ENCODE assay signal across 25 cellular contexts in the genomic region with DNA sequence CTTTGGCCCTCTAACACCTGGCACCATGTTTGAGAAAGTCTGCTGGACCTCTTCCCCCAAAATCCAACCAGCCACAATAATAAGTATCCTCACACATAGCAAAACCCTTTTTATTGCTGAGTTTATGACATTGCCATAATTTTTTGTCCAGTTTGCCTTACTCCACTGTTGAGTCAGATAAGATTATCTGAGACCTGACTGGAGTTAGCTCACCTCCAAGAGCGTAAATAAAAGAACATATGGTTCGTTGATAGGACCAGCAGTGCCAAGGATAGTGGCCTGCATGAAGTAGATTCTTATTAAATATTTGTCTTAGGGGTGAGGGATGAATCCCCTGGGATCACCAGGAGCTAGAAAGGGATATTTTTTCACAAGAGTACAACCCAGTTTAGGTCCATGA.
"Had no signal": no experiment of that assay in that cellular context is flagged by ENCODE, and none has a peak within 500 bp of the region (broad histone marks: within the 10 kb centered on the region; RNA-seq: fewer than 3 reads in every experiment).

No MANE protein-coding gene starts in this region.

- H3K27me3 ChIP-seq: left lung, ovary, right atrium auricular region, right lobe of liver, stomach, testis, thyroid gland, transverse colon, upper lobe of left lung had no signal

- H3K27ac ChIP-seq: left lung, lower lobe of right lung, ovary, right atrium auricular region, right lobe of liver, stomach, testis, thyroid gland, transverse colon, upper lobe of left lung had no signal

- H3K36me3 ChIP-seq: left lung, lower lobe of right lung, ovary, right atrium auricular region, right lobe of liver, stomach, thyroid gland, transverse colon, upper lobe of left lung had no signal

- H3K4me1 ChIP-seq: left lung, right lobe of liver, stomach, testis, upper lobe of left lung had no signal

- ATAC-seq: left cardiac atrium; left lung; lower lobe of right lung; natural killer cell; stimulated activated naive B cell treated with anti-CD40 and anti-IgM and Interleukin-4, amounts not matched to agents 10 μg/mL and 1 μg/mL and 100 μg/mL, for 72 hours; stimulated activated naive CD8-positive, alpha-beta T cell treated with anti-CD3 and anti-CD28 coated beads, Interleukin-15, Interleukin-2, amounts not matched to agents 100 U/mL and 50 U/mL, for 24 hours had no signal

- H3K4me3 ChIP-seq: left lung, lower lobe of right lung, ovary, right atrium auricular region, right lobe of liver, stomach, testis, thyroid gland, transverse colon, upper lobe of left lung had no signal

- H3K9me3 ChIP-seq: left lung, lower lobe of right lung, ovary, right atrium auricular region, right lobe of liver, stomach, testis, thyroid gland, transverse colon, upper lobe of left lung had no signal

- DNase-seq: hippocampal formation; kidney glomerular epithelial cell; left cardiac atrium; left lung; lower lobe of right lung; mammary epithelial cell; mesenchymal stem cell; naive B cell; natural killer cell; ovary; right lobe of liver; stimulated activated CD4-positive, alpha-beta T cell treated with anti-CD3 and anti-CD28 coated beads, Interleukin-12 subunit alpha, Interleukin-12 subunit beta, amount 100 ng/mL, for 4 hours; stimulated activated CD4-positive, alpha-beta T cell treated with anti-CD3 and anti-CD28 coated beads, Interleukin-15, amount 100 ng/mL, for 24 hours; stimulated activated CD4-positive, alpha-beta T cell treated with anti-CD3 and anti-CD28 coated beads, Interleukin-2, amount 100 ng/mL, for 24 hours; stimulated activated CD4-positive, alpha-beta T cell treated with anti-CD3 and anti-CD28 coated beads, Interleukin-4, amount 100 ng/mL, for 1 hour; stimulated activated naive B cell treated with anti-CD40 and anti-IgM and Interleukin-4, amounts not matched to agents 10 μg/mL and 1 μg/mL and 100 μg/mL, for 72 hours; stimulated activated naive CD8-positive, alpha-beta T cell treated with anti-CD3 and anti-CD28 coated beads, Interleukin-15, Interleukin-2, amounts not matched to agents 100 U/mL and 50 U/mL, for 24 hours; stomach; testis; thyroid gland; transverse colon; upper lobe of left lung had no signal

- FAIRE-seq: keratinocyte, urothelium cell line had no signal
